Comparison of ENCODE assay signal across 8 cellular contexts in the genomic region with DNA sequence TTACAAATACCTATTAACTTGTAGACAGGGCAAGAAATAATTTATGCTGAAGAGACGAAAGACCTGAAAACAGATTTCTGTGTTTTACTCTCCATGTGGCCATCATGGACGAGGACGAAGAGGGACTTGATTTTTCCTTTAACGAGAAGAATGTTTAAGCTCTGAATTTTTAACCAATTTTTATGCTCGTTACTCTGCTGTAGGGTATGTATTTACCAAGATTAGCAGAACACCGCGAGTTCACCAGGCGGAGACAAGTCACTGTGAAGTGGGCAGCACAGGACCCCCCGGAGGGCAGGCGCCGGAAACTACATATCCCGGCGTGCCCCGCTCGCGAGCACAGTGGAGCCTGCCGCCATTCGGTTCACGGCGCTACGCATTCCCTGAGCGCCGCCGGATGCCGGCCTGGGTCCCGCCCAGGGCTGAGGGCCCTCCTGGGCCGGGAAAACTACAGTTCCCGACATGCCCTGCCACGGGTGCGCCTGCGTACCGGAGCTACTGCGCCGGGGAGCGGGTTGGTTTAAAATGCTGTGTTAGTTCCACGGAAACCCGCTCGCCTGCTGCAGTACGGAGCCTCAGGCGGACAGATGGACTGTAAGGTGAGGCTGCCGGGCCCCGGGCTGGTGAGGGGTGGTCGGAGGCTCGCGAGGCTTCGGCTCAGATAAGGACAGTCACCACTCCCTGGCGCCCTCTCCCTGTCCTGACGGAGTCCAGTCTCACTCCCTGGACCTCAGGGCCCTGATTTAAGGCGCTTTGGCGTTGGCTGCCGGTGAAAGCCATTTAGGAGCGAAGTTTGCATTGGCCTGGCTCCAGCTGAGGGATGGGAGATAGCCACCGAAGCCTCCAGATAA. TPM values are rescaled to one million over a fixed set of nuclear protein-coding genes. Genes with fewer than 3 reads are reported as not detected.
DNase-seq lines count a peak whose midpoint lies in the region; ATAC-seq, FAIRE-seq and TF ChIP-seq lines count a peak whose summit lies in the region.

A gene (plus strand): TSS at position 536 of the 851 bp plus-strand sequence. CDS start 52 bp downstream, at position 588.

- ATAC-seq in RWPE2 (ENCODE audit: low read depth): peak; percentile 100
- peak; percentile 100 for ATAC-seq in stimulated activated naive CD8-positive, alpha-beta T cell treated with anti-CD3 and anti-CD28 coated beads, Interleukin-15, Interleukin-2, amounts not matched to agents 100 U/mL and 50 U/mL, for 24 hours

- peak within 1 kb of the TSS; percentile 86 for H3K9ac ChIP-seq in ES-I3 (ENCODE audit: low read depth, low read length)

- H3K4me3 ChIP-seq in LNCaP clone FGC (ENCODE audit: low read depth, low read length): peak within 1 kb of the TSS; percentile 73
- H3K4me3 ChIP-seq in RWPE2 (ENCODE audit: severe bottlenecking): peak within 1 kb of the TSS; percentile 81
- H3K4me3 ChIP-seq in fibroblast of the aortic adventitia (ENCODE audit: low read depth, low read length): peak within 1 kb of the TSS; percentile 87

- peaks cover 7% of the 10 kb centered on the region for H3K36me3 Mint-ChIP-seq in nephron (ENCODE audit: low read depth)

- no peaks in the 10 kb centered on the region for H3K36me3 ChIP-seq in ES-I3 (ENCODE audit: insufficient read depth, low read length)
- H3K36me3 ChIP-seq in RWPE2 (ENCODE audit: low read depth): no peaks in the 10 kb centered on the region

- H3K27me3 ChIP-seq in RWPE2 (ENCODE audit: insufficient read depth, poor library complexity, severe bottlenecking): no peaks in the 10 kb centered on the region

- H3K4me3 Mint-ChIP-seq in nephron: peak within 1 kb of the TSS; percentile 96 to 97 (median 96)

- H3K4me1 Mint-ChIP-seq in nephron: peaks cover 13% of the 10 kb centered on the region

- FAIRE-seq in H54 (lab: Jason Lieb, UNC): peak; percentile 87

- H3K9me3 Mint-ChIP-seq in nephron: no peaks in the 10 kb centered on the region

- H3K27ac Mint-ChIP-seq in nephron: peak within 1 kb of the TSS; percentile 35 to 84 (median 53)

- peaks cover 7% of the 10 kb centered on the region for H3K27me3 Mint-ChIP-seq in nephron (ENCODE audit: low read depth)

- H3K9me3 ChIP-seq in ES-I3 (ENCODE audit: control insufficient read depth, insufficient read depth, low read length): no peaks in the 10 kb centered on the region
- no peaks in the 10 kb centered on the region for H3K9me3 ChIP-seq in RWPE2 (ENCODE audit: severe bottlenecking)

- TF ChIP-seq CTCF in LNCaP clone FGC (IDR thresholded peaks at IDR 0.05; ENCODE audit: control insufficient read depth, extremely low read depth, insufficient read depth) (peak; percentile 23; the same call in 1 of the 2 replicates), RWPE2 (IDR thresholded peaks at IDR 0.05; ENCODE audit: poor library complexity, severe bottlenecking) (peak; percentile 24), fibroblast of the aortic adventitia (IDR thresholded peaks at IDR 0.05; ENCODE audit: insufficient read depth, low read length) (peak; percentile 32), nephron (IDR thresholded peaks at IDR 0.05; ENCODE audit: unreplicated experiment in 3 of 3) (peak in 1 of 3 experiments; percentile 20)

- peak; percentile 61; the same call in 1 of the 2 replicates for TF ChIP-seq POLR2A in H54 (IDR thresholded peaks at IDR 0.05; ENCODE audit: low read depth, low read length)

- H3K4me1 ChIP-seq in ES-I3 (ENCODE audit: insufficient read depth, low read length) (no peaks in the 10 kb centered on the region), RWPE2 (ENCODE audit: insufficient read depth, poor library complexity, severe bottlenecking) (peaks cover 3% of the 10 kb centered on the region)

- DNase-seq in H54 (ENCODE audit: insufficient read length, low spot score) (peak; percentile 92), LNCaP clone FGC (ENCODE audit: low read depth) (peak; percentile 72), RWPE2 (ENCODE audit: low spot score) (peak; percentile 92), fibroblast of the aortic adventitia (ENCODE audit: low read depth) (peak; percentile 90)
- peak; percentile 89 for DNase-seq in activated T-helper 9 cell treated with anti-CD3 and anti-CD28 coated beads, Interleukin-2, amount 50 U/mL, for 16 hours (ENCODE audit: low read depth)
- DNase-seq in stimulated activated naive CD8-positive, alpha-beta T cell treated with anti-CD3 and anti-CD28 coated beads, Interleukin-15, Interleukin-2, amounts not matched to agents 100 U/mL and 50 U/mL, for 24 hours: peak; percentile 94

- peak within 1 kb of the TSS; percentile 37 for H3K27ac ChIP-seq in RWPE2 (ENCODE audit: poor library complexity, severe bottlenecking)

RNA-seq across cellular contexts. Expression of the gene that starts here (rescaled TPM):
- 4.0 and 19.7 TPM in 2 replicates for total RNA-seq in fibroblast of the aortic adventitia (ENCODE audit: low replicate concordance)

Comparison
In these comparisons a context has a peak if more than half of its experiments do, and no peak if none do; other contexts are left out.
1. Peak in every context shown above with its lines: DNase-seq, ATAC-seq, H3K4me3 ChIP-seq and H3K27ac ChIP-seq.